In the genomic region with DNA sequence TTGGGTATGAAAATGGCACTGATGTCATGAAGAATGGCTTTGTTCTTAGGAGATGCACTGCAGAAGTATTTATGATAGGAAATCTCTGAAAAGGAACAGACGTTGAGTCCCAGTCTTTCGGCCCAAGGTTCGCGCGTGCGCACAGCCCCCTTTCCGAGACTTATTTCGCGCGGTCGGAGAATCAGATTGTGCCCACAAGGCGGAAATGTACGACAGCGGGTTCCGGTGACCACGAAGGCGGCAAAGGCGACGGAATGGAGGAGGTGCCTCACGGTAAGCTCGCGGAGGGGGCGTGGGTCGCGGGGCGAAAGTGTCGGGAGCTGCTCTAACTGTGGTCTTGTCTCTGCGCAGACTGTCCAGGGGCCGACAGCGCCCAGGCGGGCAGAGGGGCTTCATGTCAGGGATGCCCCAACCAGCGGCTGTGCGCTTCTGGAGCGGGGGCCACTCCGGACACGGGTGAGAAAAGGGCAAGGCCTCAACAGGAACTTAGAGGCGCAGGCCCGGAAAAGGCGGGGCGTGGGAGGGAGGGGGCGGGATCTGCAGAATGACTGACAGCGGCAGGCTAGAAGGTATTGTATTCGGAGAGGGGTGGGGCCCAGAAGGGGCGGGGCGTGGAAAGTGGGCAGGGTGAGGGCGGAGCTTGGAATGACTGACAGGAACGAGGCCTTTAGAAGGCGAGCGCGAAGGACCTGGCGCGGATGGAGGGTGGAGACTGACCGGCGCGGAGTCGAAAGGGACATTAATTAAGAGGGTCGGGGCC, we compare ENCODE assay signal across 1 cellular context.
TF ChIP-seq lines count a peak whose summit lies in the region.

Gene NUBP1 (plus strand): TSS at position 233 of the 760 bp plus-strand sequence. CDS start 22 bp downstream, at position 255.

TF ChIP-seq in HEK293, 187 proteins besides CTCF, POLR2A, EP300 and RAD21 (continued from another document and continues in another):
- TF ChIP-seq PRDM10 (tag by site-specific recombination; IDR thresholded peaks at IDR 0.05) (peak; percentile 72; the same call in 1 of the 2 replicates), ZNF335 (tag by site-specific recombination; conservative IDR thresholded peaks at IDR 0.05) (peak; percentile 92), KLF9 (tag by site-specific recombination; IDR thresholded peaks at IDR 0.05; ENCODE audit: low read depth) (peak; percentile 95), ZBTB21 (tag by site-specific recombination; IDR thresholded peaks at IDR 0.05) (peak; percentile 78; the same call in 1 of the 2 replicates), ZNF580 (tag by site-specific recombination; IDR thresholded peaks at IDR 0.05) (peak; percentile 94), ZNF660 (tag by site-specific recombination; IDR thresholded peaks at IDR 0.05) (peak; percentile 75), ZNF560 (tag by site-specific recombination; IDR thresholded peaks at IDR 0.05; ENCODE audit: borderline replicate concordance) (no peak), ZNF366 (tag by site-specific recombination; conservative IDR thresholded peaks at IDR 0.05) (0 out of 2 replicates have a peak, but pooled peaks have one; percentile 18), EGR2 (tag by site-specific recombination; IDR thresholded peaks at IDR 0.05; ENCODE audit: low read depth) (peak; percentile 92), ZNF610 (tag by site-specific recombination; IDR thresholded peaks at IDR 0.05; ENCODE audit: borderline replicate concordance) (peak; percentile 66; the same call in 1 of the 2 replicates), BCL11B (tag by site-specific recombination; IDR thresholded peaks at IDR 0.05; ENCODE audit: low read depth) (peak; percentile 99), BCL11A (tag by site-specific recombination; IDR thresholded peaks at IDR 0.05; ENCODE audit: low read depth) (peak; percentile 96), ZXDB (tag by site-specific recombination; IDR thresholded peaks at IDR 0.05) (peak; percentile 96), ZNF221 (tag by site-specific recombination; IDR thresholded peaks at IDR 0.05; ENCODE audit: borderline replicate concordance) (no peak), ZFP69B (tag by site-specific recombination; IDR thresholded peaks at IDR 0.05) (peak; percentile 77), ZNF394 (tag by site-specific recombination; IDR thresholded peaks at IDR 0.05; ENCODE audit: borderline replicate concordance) (peak; percentile 74; the same call in 1 of the 2 replicates), ZBTB8A (tag by site-specific recombination; IDR thresholded peaks at IDR 0.05) (peak; percentile 64), GLIS1 (tag by site-specific recombination; IDR thresholded peaks at IDR 0.05) (no peak; the same call in 1 of the 2 replicates), ZNF654 (tag by site-specific recombination; IDR thresholded peaks at IDR 0.05; ENCODE audit: low read depth) (no peak), SP3 (tag by site-specific recombination; IDR thresholded peaks at IDR 0.05) (peak; percentile 99), ZNF843 (tag by site-specific recombination; IDR thresholded peaks at IDR 0.05) (peak; percentile 76), KLF10 (tag by site-specific recombination; IDR thresholded peaks at IDR 0.05) (0 out of 2 replicates have a peak, but pooled peaks have one; percentile 40), GLIS2 (tag by site-specific recombination; IDR thresholded peaks at IDR 0.05) (no peak), ZNF621 (tag by site-specific recombination; IDR thresholded peaks at IDR 0.05) (no peak), ZNF76 (tag by site-specific recombination; IDR thresholded peaks at IDR 0.05; ENCODE audit: borderline replicate concordance, low read depth) (peak; percentile 78), ZNF341 (tag by site-specific recombination; IDR thresholded peaks at IDR 0.05; ENCODE audit: low read depth) (peak; percentile 50), ZNF776 (tag by site-specific recombination; IDR thresholded peaks at IDR 0.05; ENCODE audit: borderline replicate concordance) (no peak), SP2 (tag by site-specific recombination; IDR thresholded peaks at IDR 0.05) (peak; percentile 97), ZSCAN16 (tag by site-specific recombination; IDR thresholded peaks at IDR 0.05) (no peak), ZFHX2 (tag by site-specific recombination; conservative IDR thresholded peaks at IDR 0.05) (peak; percentile 94), MZF1 (tag by site-specific recombination; IDR thresholded peaks at IDR 0.05; ENCODE audit: borderline replicate concordance) (no peak), ZNF404 (tag by site-specific recombination; IDR thresholded peaks at IDR 0.05) (no peak), ZEB2 (tag by site-specific recombination; IDR thresholded peaks at IDR 0.05) (peak; percentile 99), ZNF354C (tag by site-specific recombination; IDR thresholded peaks at IDR 0.05; ENCODE audit: borderline replicate concordance, low read depth) (no peak), SCRT2 (tag by site-specific recombination; IDR thresholded peaks at IDR 0.05) (peak; percentile 51; the same call in 1 of the 2 replicates), ZBTB26 (tag by site-specific recombination; optimal IDR thresholded peaks at IDR 0.05) (peak; percentile 54), ZNF23 (tag by site-specific recombination; IDR thresholded peaks at IDR 0.05; ENCODE audit: borderline replicate concordance) (no peak), ZSCAN5A (tag by site-specific recombination; IDR thresholded peaks at IDR 0.05) (peak; percentile 92; the same call in 1 of the 2 replicates), ZNF501 (tag by site-specific recombination; IDR thresholded peaks at IDR 0.05) (peak; percentile 77; the same call in 1 of the 2 replicates), KLF16 (tag by site-specific recombination; IDR thresholded peaks at IDR 0.05) (peak; percentile 95), ZNF623 (tag by site-specific recombination; IDR thresholded peaks at IDR 0.05) (0 out of 2 replicates have a peak, but pooled peaks have one; percentile 33), ZNF169 (tag by site-specific recombination; IDR thresholded peaks at IDR 0.05) (no peak), ZNF391 (tag by site-specific recombination; IDR thresholded peaks at IDR 0.05; ENCODE audit: borderline replicate concordance, low read depth) (peak; percentile 82; the same call in 1 of the 2 replicates), ZNF596 (tag by site-specific recombination; IDR thresholded peaks at IDR 0.05) (no peak)
- TF ChIP-seq, protein P1, sequence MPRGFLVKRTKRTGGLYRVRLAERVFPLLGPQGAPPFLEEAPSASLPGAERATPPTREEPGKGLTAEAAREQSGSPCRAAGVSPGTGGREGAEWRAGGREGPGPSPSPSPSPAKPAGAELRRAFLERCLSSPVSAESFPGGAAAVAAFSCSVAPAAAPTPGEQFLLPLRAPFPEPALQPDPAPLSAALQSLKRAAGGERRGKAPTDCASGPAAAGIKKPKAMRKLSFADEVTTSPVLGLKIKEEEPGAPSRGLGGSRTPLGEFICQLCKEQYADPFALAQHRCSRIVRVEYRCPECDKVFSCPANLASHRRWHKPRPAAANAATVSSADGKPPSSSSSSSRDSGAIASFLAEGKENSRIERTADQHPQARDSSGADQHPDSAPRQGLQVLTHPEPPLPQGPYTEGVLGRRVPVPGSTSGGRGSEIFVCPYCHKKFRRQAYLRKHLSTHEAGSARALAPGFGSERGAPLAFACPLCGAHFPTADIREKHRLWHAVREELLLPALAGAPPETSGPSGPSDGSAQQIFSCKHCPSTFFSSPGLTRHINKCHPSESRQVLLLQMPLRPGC (tag by site-specific recombination; IDR thresholded peaks at IDR 0.05), result peak; percentile 90
- TF ChIP-seq, protein P2, sequence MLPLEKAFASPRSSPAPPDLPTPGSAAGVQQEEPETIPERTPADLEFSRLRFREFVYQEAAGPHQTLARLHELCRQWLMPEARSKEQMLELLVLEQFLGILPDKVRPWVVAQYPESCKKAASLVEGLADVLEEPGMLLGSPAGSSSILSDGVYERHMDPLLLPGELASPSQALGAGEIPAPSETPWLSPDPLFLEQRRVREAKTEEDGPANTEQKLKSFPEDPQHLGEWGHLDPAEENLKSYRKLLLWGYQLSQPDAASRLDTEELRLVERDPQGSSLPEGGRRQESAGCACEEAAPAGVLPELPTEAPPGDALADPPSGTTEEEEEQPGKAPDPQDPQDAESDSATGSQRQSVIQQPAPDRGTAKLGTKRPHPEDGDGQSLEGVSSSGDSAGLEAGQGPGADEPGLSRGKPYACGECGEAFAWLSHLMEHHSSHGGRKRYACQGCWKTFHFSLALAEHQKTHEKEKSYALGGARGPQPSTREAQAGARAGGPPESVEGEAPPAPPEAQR (tag by site-specific recombination; IDR thresholded peaks at IDR 0.05), result peak; percentile 88; the same call in 1 of the 2 replicates
- TF ChIP-seq, protein P3, sequence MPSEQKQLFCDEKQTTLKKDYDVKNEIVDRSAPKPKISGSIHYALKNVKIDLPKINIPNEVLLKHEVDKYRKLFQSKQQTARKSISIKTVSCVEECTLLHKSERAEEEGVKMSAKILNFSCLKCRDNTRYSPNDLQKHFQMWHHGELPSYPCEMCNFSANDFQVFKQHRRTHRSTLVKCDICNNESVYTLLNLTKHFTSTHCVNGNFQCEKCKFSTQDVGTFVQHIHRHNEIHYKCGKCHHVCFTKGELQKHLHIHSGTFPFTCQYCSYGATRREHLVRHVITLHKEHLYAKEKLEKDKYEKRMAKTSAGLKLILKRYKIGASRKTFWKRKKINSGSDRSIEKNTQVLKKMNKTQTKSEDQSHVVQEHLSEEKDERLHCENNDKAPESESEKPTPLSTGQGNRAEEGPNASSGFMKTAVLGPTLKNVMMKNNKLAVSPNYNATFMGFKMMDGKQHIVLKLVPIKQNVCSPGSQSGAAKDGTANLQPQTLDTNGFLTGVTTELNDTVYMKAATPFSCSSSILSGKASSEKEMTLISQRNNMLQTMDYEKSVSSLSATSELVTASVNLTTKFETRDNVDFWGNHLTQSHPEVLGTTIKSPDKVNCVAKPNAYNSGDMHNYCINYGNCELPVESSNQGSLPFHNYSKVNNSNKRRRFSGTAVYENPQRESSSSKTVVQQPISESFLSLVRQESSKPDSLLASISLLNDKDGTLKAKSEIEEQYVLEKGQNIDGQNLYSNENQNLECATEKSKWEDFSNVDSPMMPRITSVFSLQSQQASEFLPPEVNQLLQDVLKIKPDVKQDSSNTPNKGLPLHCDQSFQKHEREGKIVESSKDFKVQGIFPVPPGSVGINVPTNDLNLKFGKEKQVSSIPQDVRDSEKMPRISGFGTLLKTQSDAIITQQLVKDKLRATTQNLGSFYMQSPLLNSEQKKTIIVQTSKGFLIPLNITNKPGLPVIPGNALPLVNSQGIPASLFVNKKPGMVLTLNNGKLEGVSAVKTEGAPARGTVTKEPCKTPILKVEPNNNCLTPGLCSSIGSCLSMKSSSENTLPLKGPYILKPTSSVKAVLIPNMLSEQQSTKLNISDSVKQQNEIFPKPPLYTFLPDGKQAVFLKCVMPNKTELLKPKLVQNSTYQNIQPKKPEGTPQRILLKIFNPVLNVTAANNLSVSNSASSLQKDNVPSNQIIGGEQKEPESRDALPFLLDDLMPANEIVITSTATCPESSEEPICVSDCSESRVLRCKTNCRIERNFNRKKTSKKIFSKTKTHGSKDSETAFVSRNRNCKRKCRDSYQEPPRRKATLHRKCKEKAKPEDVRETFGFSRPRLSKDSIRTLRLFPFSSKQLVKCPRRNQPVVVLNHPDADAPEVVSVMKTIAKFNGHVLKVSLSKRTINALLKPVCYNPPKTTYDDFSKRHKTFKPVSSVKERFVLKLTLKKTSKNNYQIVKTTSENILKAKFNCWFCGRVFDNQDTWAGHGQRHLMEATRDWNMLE (tag by site-specific recombination; conservative IDR thresholded peaks at IDR 0.05; ENCODE audit: low read depth), result peak; percentile 88
